In the genomic region with DNA sequence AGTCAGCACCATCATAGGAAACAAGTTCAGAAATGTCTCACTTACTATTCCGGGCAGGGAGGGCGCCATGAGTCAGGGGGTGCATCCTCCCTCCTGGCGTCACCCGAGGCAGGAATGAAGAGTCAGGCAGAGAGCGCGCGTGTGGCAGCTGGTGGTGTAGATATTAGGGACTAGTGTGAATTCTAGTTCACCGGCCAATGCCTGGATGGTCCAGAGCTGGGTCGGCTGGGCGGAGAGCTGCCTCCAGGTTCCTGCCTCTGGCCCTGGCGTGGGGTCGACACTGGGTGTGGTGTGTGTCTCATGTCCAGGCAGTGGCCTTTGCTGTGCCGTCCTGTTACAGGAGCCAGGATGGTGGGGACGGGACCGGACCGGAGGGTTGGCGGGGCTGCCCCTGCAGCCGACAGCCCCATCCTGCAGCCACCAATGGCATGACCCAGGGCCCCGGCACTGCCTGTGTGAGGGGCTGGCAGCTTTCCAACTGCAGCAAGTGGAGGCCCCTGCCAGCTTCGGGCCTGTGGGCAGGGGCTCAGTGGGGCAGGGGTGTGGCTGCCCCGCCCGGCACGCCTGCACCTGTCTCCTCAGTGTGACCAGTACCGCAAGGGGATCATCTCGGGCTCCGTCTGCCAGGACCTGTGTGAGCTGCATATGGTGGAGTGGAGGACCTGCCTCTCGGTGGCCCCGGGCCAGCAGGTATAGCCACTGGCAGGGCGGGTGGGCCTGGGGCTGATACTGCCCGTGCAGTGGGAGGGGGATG, we compare ENCODE assay signal across 6 cellular contexts. TPM values are rescaled to one million over a fixed set of nuclear protein-coding genes. Genes with fewer than 3 reads are reported as not detected.
DNase-seq lines count a peak whose midpoint lies in the region; ATAC-seq and TF ChIP-seq lines count a peak whose summit lies in the region.

No MANE protein-coding gene starts in this region.

- peaks cover 7 to 23% (median 7%) of the 10 kb centered on the region in 3 donors for H3K4me1 Mint-ChIP-seq in IgD-negative memory B cell

- DNase-seq in A673 (ENCODE audit: low spot score) (peak; percentile 57), fibroblast of gingiva (ENCODE audit: low read depth) (peak; percentile 35), retina (no peak), Ammon's horn (ENCODE audit: low spot score) (no peak)

- no TSS peak for BruUV-seq in A673 (replicated peaks; lab: Mats Ljungman, UMichigan)

- no peaks in the 10 kb centered on the region for H3K27me3 ChIP-seq in A673 (replicated peaks; ENCODE audit: insufficient read depth, low read depth, low read length, poor library complexity)

- no peaks in the 10 kb centered on the region for H3K27me3 Mint-ChIP-seq in IgD-negative memory B cell

- H3K36me3 Mint-ChIP-seq in IgD-negative memory B cell: peaks cover 2% of the 10 kb centered on the region

- CTCF ChIA-PET in A673 (lab: Charles Lee): no interaction called here

- H3K27ac Mint-ChIP-seq in IgD-negative memory B cell: peak overlapping the region; percentile 46 to 63 (median 53)

- H3K4me3 ChIP-seq in A673 (ENCODE audit: low read depth, low read length, poor library complexity, severe bottlenecking): no peak overlapping the region

- peaks cover 45% of the 10 kb centered on the region for H3K36me3 ChIP-seq in A673 (ENCODE audit: insufficient read depth, low read length, poor library complexity, severe bottlenecking)

- ATAC-seq in GM21447 (IDR thresholded peaks at IDR 0.05; ENCODE audit: unreplicated experiment): no peak

- H3K27ac ChIP-seq in A673 (ENCODE audit: low read depth, low read length, poor library complexity, severe bottlenecking): no peak overlapping the region

- intact Hi-C loops in A673 (cut with micrococcal nuclease; ENCODE audit: unreplicated experiment): no loop called here

- H3K4me1 ChIP-seq in A673 (ENCODE audit: insufficient read depth, low read length, poor library complexity, severe bottlenecking): peaks cover 33% of the 10 kb centered on the region

- H3K9me3 ChIP-seq in A673 (ENCODE audit: low read depth, low read length, poor library complexity, severe bottlenecking): no peaks in the 10 kb centered on the region

- peak overlapping the region in 1 of 4 donors; percentile 54 for H3K4me3 Mint-ChIP-seq in IgD-negative memory B cell

- no peaks in the 10 kb centered on the region for H3K9me3 Mint-ChIP-seq in IgD-negative memory B cell

- no peak for TF ChIP-seq CTCF in A673 (conservative IDR thresholded peaks at IDR 0.05; ENCODE audit: low read depth, low read length)

- POLR2A ChIA-PET in A673 (lab: Charles Lee; ENCODE audit: low non-redundant PET): no interaction called here

RNA-seq across cellular contexts. Expression of gene DIPK1B, which starts 9.1 kb away (rescaled TPM):
- total RNA-seq in A673 (2021): 26.4 and 35.3 TPM in 2 replicates
- polyA plus RNA-seq in IgD-negative memory B cell: 0.90 TPM

RNA-seq across cellular contexts. Expression of gene LCN10, which starts 21.2 kb away (rescaled TPM):
- 0.15 and 0.35 TPM in 2 replicates for total RNA-seq in A673 (2021)
- 68.0 TPM for polyA plus RNA-seq in IgD-negative memory B cell

RNA-seq across cellular contexts. Expression of gene LCN6, which starts 26.8 kb away (rescaled TPM):
- not detected in 2 replicates for total RNA-seq in A673 (2021)
- polyA plus RNA-seq in IgD-negative memory B cell: not detected

RNA-seq across cellular contexts. Expression of gene AGPAT2, which starts 34.3 kb away (rescaled TPM):
- total RNA-seq in A673 (2021): 56.0 and 57.7 TPM in 2 replicates
- 42.0 TPM for polyA plus RNA-seq in IgD-negative memory B cell

RNA-seq across cellular contexts. Expression of gene LCN8, which starts 36.5 kb away (rescaled TPM):
- not detected in 2 replicates for total RNA-seq in A673 (2021)
- polyA plus RNA-seq in IgD-negative memory B cell: 0.44 TPM

Comparison
In these comparisons a context has a peak if more than half of its experiments do, and no peak if none do; other contexts are left out.
1. DNase-seq: peak in A673 (single experiment) and fibroblast of gingiva (single experiment); none in retina (single experiment) and Ammon's horn (single experiment).